In genomic region chr14:96567289-96567899, GRCh38 we compare ENCODE assay signal across 8 cellular contexts.
DNase-seq lines count a peak whose midpoint lies in the region; ATAC-seq and TF ChIP-seq lines count a peak whose summit lies in the region.

No MANE protein-coding gene starts in this region.

- intact Hi-C loops in left colon (cut with DNase I, micrococcal nuclease): no loop called here

- peak; percentile 57 for TF ChIP-seq CTCF in AG09319 (IDR thresholded peaks at IDR 0.05; ENCODE audit: low read depth, low read length)

- DNase-seq in AG09319 (ENCODE audit: extremely low read depth, low read depth) (no peak), MV-4-11 (lab: John Stamatoyannopoulos, UW) (peak; percentile 32), amniotic epithelial cell (ENCODE audit: low read depth) (peak; percentile 40), left colon (no peak)
- no peak for DNase-seq in NK-92 treated with Interleukin-12 subunit alpha and Interleukin-12 subunit beta, amount 100 ng/mL, for 24 hours (lab: John Stamatoyannopoulos, UW)

- ATAC-seq in GM18502 (IDR thresholded peaks at IDR 0.05; ENCODE audit: poor library complexity, unreplicated experiment): peak; percentile 71
- peak; percentile 58 for ATAC-seq in left colon
- no peak for ATAC-seq in HG03139 (IDR thresholded peaks at IDR 0.05; ENCODE audit: unreplicated experiment)
- ATAC-seq in GM21423 (IDR thresholded peaks at IDR 0.05; ENCODE audit: unreplicated experiment): no peak

Comparison
In these comparisons a context has a peak if more than half of its experiments do, and no peak if none do; other contexts are left out.
1. DNase-seq: peak in MV-4-11 (single experiment) and amniotic epithelial cell (single experiment); none in AG09319 (single experiment), left colon (0 of 2) and NK-92 treated with Interleukin-12 subunit alpha and Interleukin-12 subunit beta, amount 100 ng/mL, for 24 hours (single experiment).
2. ATAC-seq: peak in GM18502 (single experiment) and left colon (single experiment); none in HG03139 (single experiment) and GM21423 (single experiment).